ENCODE assay signal across 29 cellular contexts in genomic region chr21:36692844-36693143, GRCh38. TPM values are rescaled to one million over a fixed set of nuclear protein-coding genes. Genes with fewer than 3 reads are reported as not detected.
DNase-seq lines count a peak whose midpoint lies in the region; ATAC-seq and TF ChIP-seq lines count a peak whose summit lies in the region.
"Had no signal": no experiment of that assay in that cellular context is flagged by ENCODE, and none has a peak within 500 bp of the region (broad histone marks: within the 10 kb centered on the region; RNA-seq: fewer than 3 reads in every experiment).

No MANE protein-coding gene starts in this region.

- peaks cover 82% of the 10 kb centered on the region for H3K27me3 Mint-ChIP-seq in neural progenitor cell (ENCODE audit: insufficient read depth, low read depth)

- H3K36me3 ChIP-seq in left ventricle myocardium inferior (no peaks in the 10 kb centered on the region), neural progenitor cell (no peaks in the 10 kb centered on the region), aorta (ENCODE audit: control insufficient read depth in 1 of 2, insufficient read depth in 2 of 2, low read length in 1 of 2) (no peaks in the 10 kb centered on the region)
- H3K36me3 ChIP-seq: lower lobe of right lung, thoracic aorta had no signal

- no peaks in the 10 kb centered on the region for H3K79me2 ChIP-seq in neural progenitor cell (ENCODE audit: low read depth)

- no peaks in the 10 kb centered on the region for H3K9me3 ChIP-seq in left ventricle myocardium inferior (replicated peaks)
- no peaks in the 10 kb centered on the region for H3K9me3 ChIP-seq in neural progenitor cell (ENCODE audit: low read depth)
- H3K9me3 ChIP-seq in aorta (ENCODE audit: control insufficient read depth, low read length): peaks cover 3% of the 10 kb centered on the region
- H3K9me3 ChIP-seq: lower lobe of right lung, thoracic aorta had no signal

- DNase-seq in left ventricle myocardium inferior: no peak
- no peak for DNase-seq in Right ventricle myocardium superior
- DNase-seq in epithelial cell of proximal tubule (ENCODE audit: low read depth): no peak
- DNase-seq in neural progenitor cell (ENCODE audit: low spot score): no peak
- no peak for DNase-seq in aorta
- DNase-seq in NCI-H187 treated with DMSO at 0.1 percent for 48 hours (lab: John Stamatoyannopoulos, UW): no peak
- DNase-seq: 8988T; activated effector memory CD4-positive, alpha-beta T cell treated with anti-CD3 and anti-CD28 coated beads, Interleukin-2, amount 50 U/mL, for 16 hours; activated naive CD8-positive, alpha-beta T cell treated with anti-CD3 and anti-CD28 coated beads, Interleukin-2, amount 10 ng/mL, durations not matched to agents 7 days and 5 days; activated T-cell treated with anti-CD3 and anti-CD28 coated beads for 4 hours; dermis blood vessel endothelial cell; GM23248; kidney glomerular epithelial cell; lower lobe of right lung; NCI-H1436; NCI-H2107; NCI-H446 treated with DMSO at 0.1 percent for 48 hours; right cardiac atrium; stimulated activated naive CD4-positive, alpha-beta T cell treated with Interleukin-2 at 50 U/mL for 16 hours; T-helper 17 cell had no signal

- ATAC-seq in Right ventricle myocardium superior (ENCODE audit: poor library complexity) (no peak), aorta (ENCODE audit: low FRiP score) (peak; percentile 4), HG02610 (IDR thresholded peaks at IDR 0.05; ENCODE audit: unreplicated experiment) (no peak), GM19324 (IDR thresholded peaks at IDR 0.05; ENCODE audit: low FRiP score, unreplicated experiment) (no peak)
- ATAC-seq: activated CD4-positive, alpha-beta T cell treated with anti-CD3 and anti-CD28 coated beads for 36 hours; GM12878; natural killer cell treated with Interleukin-12 subunit alpha and Interleukin-12 subunit beta and Interleukin-15 and Interleukin-18, amount 100 ng/mL, for 72 hours; right cardiac atrium; T-helper 17 cell had no signal

- peaks cover 30% of the 10 kb centered on the region for H3K4me1 Mint-ChIP-seq in neural progenitor cell
- H3K4me1 Mint-ChIP-seq: central memory CD8-positive, alpha-beta T cell had no signal

- H3K27ac ChIP-seq in left ventricle myocardium inferior (replicated peaks) (no peak overlapping the region), neural progenitor cell (no peak overlapping the region), aorta (ENCODE audit: low read depth in 1 of 2, low read length in 2 of 2) (no peak overlapping the region)
- H3K27ac ChIP-seq: GM23248, lower lobe of right lung had no signal

- no peaks in the 10 kb centered on the region for H3K9me3 Mint-ChIP-seq in neural progenitor cell
- H3K9me3 Mint-ChIP-seq: central memory CD8-positive, alpha-beta T cell; natural killer cell treated with Interleukin-12 subunit alpha and Interleukin-12 subunit beta and Interleukin-15 and Interleukin-18, amount 100 ng/mL, for 72 hours had no signal

- peak overlapping the region; percentile 25 for H3K4me3 ChIP-seq in left ventricle myocardium inferior
- peak overlapping the region; percentile 39 for H3K4me3 ChIP-seq in epithelial cell of proximal tubule (ENCODE audit: low read depth, low read length)
- H3K4me3 ChIP-seq in neural progenitor cell: peak overlapping the region; percentile 28
- no peak overlapping the region for H3K4me3 ChIP-seq in aorta (ENCODE audit: low read length in 2 of 2)
- H3K4me3 ChIP-seq: GM12878, GM23248, lower lobe of right lung, thoracic aorta had no signal

- intact Hi-C loops in left ventricle myocardium inferior (cut with micrococcal nuclease): no loop called here
- intact Hi-C loops in Right ventricle myocardium superior (cut with DNase I): no loop called here
- intact Hi-C loops in aorta (cut with DNase I): no loop called here

- 5 to 8% methylated on average over 19 to 23 of the region's 23 CpGs for WGBS in aorta, 2 donors

- no peak for TF ChIP-seq CTCF in left ventricle myocardium inferior (IDR thresholded peaks at IDR 0.05; ENCODE audit: borderline replicate concordance)
- no peak for TF ChIP-seq CTCF in epithelial cell of proximal tubule (conservative IDR thresholded peaks at IDR 0.05; ENCODE audit: low read depth, low read length)
- no peak for TF ChIP-seq CTCF in neural progenitor cell (IDR thresholded peaks at IDR 0.05)

- peaks cover 13% of the 10 kb centered on the region for H3F3A ChIP-seq in neural progenitor cell (ENCODE audit: low read depth)

- no peak overlapping the region for H2AFZ ChIP-seq in neural progenitor cell (replicated peaks)
- H2AFZ ChIP-seq: GM23248 had no signal

- H3K9ac ChIP-seq in neural progenitor cell: no peak overlapping the region
- H3K9ac ChIP-seq: GM23248, SK-N-SH had no signal

- peaks cover 2% of the 10 kb centered on the region for H3K36me3 Mint-ChIP-seq in neural progenitor cell
- H3K36me3 Mint-ChIP-seq: natural killer cell treated with Interleukin-12 subunit alpha and Interleukin-12 subunit beta and Interleukin-15 and Interleukin-18, amount 100 ng/mL, for 72 hours had no signal

- H3K4me2 ChIP-seq in neural progenitor cell: peak overlapping the region; percentile 70
- H3K4me2 ChIP-seq: SK-N-SH had no signal

- H3K4me1 ChIP-seq in left ventricle myocardium inferior (peaks cover 30% of the 10 kb centered on the region), neural progenitor cell (peaks cover 20% of the 10 kb centered on the region), aorta (ENCODE audit: control insufficient read depth in 1 of 2, insufficient read depth in 2 of 2, low read length in 2 of 2) (no peaks in the 10 kb centered on the region)

- H3K27me3 ChIP-seq in left ventricle myocardium inferior (ENCODE audit: low read depth) (peaks cover 99% of the 10 kb centered on the region), neural progenitor cell (peaks cover 100% of the 10 kb centered on the region), aorta (ENCODE audit: control insufficient read depth in 1 of 2, insufficient read depth in 2 of 2, low read length in 1 of 2) (no peaks in the 10 kb centered on the region)

- H4K20me1 ChIP-seq in neural progenitor cell (ENCODE audit: low read depth): peaks cover 73% of the 10 kb centered on the region

- H3K4me3 Mint-ChIP-seq in neural progenitor cell: peak overlapping the region; percentile 14
- H3K4me3 Mint-ChIP-seq: activated CD4-positive, alpha-beta T cell treated with anti-CD3 and anti-CD28 coated beads for 36 hours; activated naive CD8-positive, alpha-beta T cell treated with anti-CD3 and anti-CD28 coated beads, Interleukin-2, amount 10 ng/mL, durations not matched to agents 7 days and 5 days; central memory CD8-positive, alpha-beta T cell; natural killer cell treated with Interleukin-12 subunit alpha and Interleukin-12 subunit beta and Interleukin-15 and Interleukin-18, amount 100 ng/mL, for 72 hours had no signal

- H3K27ac Mint-ChIP-seq in neural progenitor cell: no peak overlapping the region
- H3K27ac Mint-ChIP-seq: activated CD4-positive, alpha-beta T cell treated with anti-CD3 and anti-CD28 coated beads for 36 hours; activated naive CD8-positive, alpha-beta T cell treated with anti-CD3 and anti-CD28 coated beads, Interleukin-2, amount 10 ng/mL, durations not matched to agents 7 days and 5 days; natural killer cell treated with Interleukin-12 subunit alpha and Interleukin-12 subunit beta and Interleukin-15 and Interleukin-18, amount 100 ng/mL, for 72 hours; T-helper 17 cell had no signal

RNA-seq across cellular contexts. Expression of gene SIM2, which starts 6.1 kb away (rescaled TPM):
- total RNA-seq in left ventricle myocardium inferior (not detected), Right ventricle myocardium superior (not detected), epithelial cell of proximal tubule (22.3 and 23.2 TPM in 2 replicates), neural progenitor cell (ENCODE audit: low replicate concordance) (not detected in 2 replicates), aorta (not detected)
- not detected for polyA plus RNA-seq in aorta
- total RNA-seq: activated naive CD8-positive, alpha-beta T cell treated with anti-CD3 and anti-CD28 coated beads, Interleukin-2, amount 10 ng/mL, durations not matched to agents 7 days and 5 days; GM23248; lower lobe of right lung; mononuclear cell; right cardiac atrium; T-helper 17 cell; thoracic aorta had no signal
- polyA plus RNA-seq: right cardiac atrium, SK-N-SH had no signal

Comparison
In these comparisons a context has a peak if more than half of its experiments do, and no peak if none do; other contexts are left out.
1. H3K4me3 ChIP-seq: peak in left ventricle myocardium inferior (single experiment), epithelial cell of proximal tubule (single experiment) and neural progenitor cell (single experiment); none in aorta (0 of 2).
2. RNA of gene SIM2, which starts 6.1 kb away (total RNA-seq): 22.3 to 23.2 TPM in epithelial cell of proximal tubule; not detected in Right ventricle myocardium superior (single experiment), not detected in neural progenitor cell, not detected in left ventricle myocardium inferior (single experiment) and not detected in aorta; every median in the first group is over 10 times any median in the second.